In the genomic region with DNA sequence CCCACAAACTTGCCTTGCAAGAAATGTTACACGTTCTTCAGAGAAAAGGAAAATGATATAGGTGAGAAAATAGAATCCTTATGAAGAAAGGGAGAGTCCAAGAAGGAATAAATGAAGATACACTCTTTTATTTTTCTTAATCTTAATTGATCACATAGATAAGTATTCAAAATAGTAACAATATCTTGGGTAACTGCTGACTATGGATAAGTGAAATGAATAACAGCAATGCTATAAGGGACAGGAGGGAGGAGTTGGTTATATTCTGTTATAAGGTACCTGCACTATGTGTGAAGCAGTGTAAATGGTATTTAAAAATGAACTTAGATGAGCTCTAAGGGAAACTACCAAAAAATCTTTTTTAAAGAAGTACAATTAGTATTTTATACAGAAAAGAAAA, we compare ENCODE assay signal across 26 cellular contexts.
"Had no signal": no experiment of that assay in that cellular context is flagged by ENCODE, and none has a peak within 500 bp of the region (broad histone marks: within the 10 kb centered on the region; RNA-seq: fewer than 3 reads in every experiment).

No MANE protein-coding gene starts in this region.

- H3K27ac ChIP-seq: dorsolateral prefrontal cortex, esophagus squamous epithelium, gastrocnemius medialis, left ventricle myocardium inferior, right lobe of liver, skin epidermis, vagina, WERI-Rb-1 had no signal

- FAIRE-seq: astrocyte, colon, TTC549 had no signal

- H3K4me3 Mint-ChIP-seq: endodermal cell, mesothelial cell of epicardium, T-cell, type B pancreatic cell had no signal

- H3K27ac Mint-ChIP-seq: type B pancreatic cell had no signal

- H3K27me3 ChIP-seq: dorsolateral prefrontal cortex, esophagus squamous epithelium, gastrocnemius medialis, right lobe of liver, vagina had no signal

- H3K9me3 ChIP-seq: gastrocnemius medialis, right lobe of liver had no signal

- H3K27me3 Mint-ChIP-seq: naive thymus-derived CD8-positive, alpha-beta T cell; T-cell; type B pancreatic cell had no signal

- H3K4me3 ChIP-seq: dorsolateral prefrontal cortex, esophagus squamous epithelium, gastrocnemius medialis, left ventricle myocardium inferior, right lobe of liver, skin epidermis, thoracic aorta, vagina had no signal

- ATAC-seq: gastrocnemius medialis; naive thymus-derived CD8-positive, alpha-beta T cell; right lobe of liver; T-cell had no signal

- DNase-seq: activated CD4-positive, alpha-beta T cell treated with anti-CD3 and anti-CD28 coated beads, Interleukin-2, amount 50 U/mL, for 1 hour; activated CD4-positive, CD25-positive, alpha-beta regulatory T cell treated with anti-CD3 and anti-CD28 coated beads, Interleukin-2, amount 50 U/mL, for 72 hours; activated effector memory CD4-positive, alpha-beta T cell treated with anti-CD3 and anti-CD28 coated beads, Interleukin-2, amount 50 U/mL, for 16 hours; activated naive CD4-positive, alpha-beta T cell treated with anti-CD3 and anti-CD28 coated beads, Interleukin-2, amount 50 U/mL, for 16 hours; activated T-cell treated with anti-CD3 and anti-CD28 coated beads, Interleukin-2, amount 50 U/mL, for 1 hour; central memory CD4-positive, alpha-beta T cell; dorsolateral prefrontal cortex; endodermal cell; esophagus squamous epithelium; gastrocnemius medialis; hippocampal formation; left ventricle myocardium inferior; naive thymus-derived CD8-positive, alpha-beta T cell; nucleus accumbens; right lobe of liver; stimulated activated CD4-positive, alpha-beta T cell treated with anti-CD3 and anti-CD28 coated beads, Interleukin-1b, Interleukin-23, amount 100 ng/mL, for 48 hours; T-cell; WERI-Rb-1 had no signal

- H3K36me3 ChIP-seq: esophagus squamous epithelium, gastrocnemius medialis, left ventricle myocardium inferior, right lobe of liver, thoracic aorta, vagina had no signal
